ENCODE assay signal across 1 cellular context in the genomic region with DNA sequence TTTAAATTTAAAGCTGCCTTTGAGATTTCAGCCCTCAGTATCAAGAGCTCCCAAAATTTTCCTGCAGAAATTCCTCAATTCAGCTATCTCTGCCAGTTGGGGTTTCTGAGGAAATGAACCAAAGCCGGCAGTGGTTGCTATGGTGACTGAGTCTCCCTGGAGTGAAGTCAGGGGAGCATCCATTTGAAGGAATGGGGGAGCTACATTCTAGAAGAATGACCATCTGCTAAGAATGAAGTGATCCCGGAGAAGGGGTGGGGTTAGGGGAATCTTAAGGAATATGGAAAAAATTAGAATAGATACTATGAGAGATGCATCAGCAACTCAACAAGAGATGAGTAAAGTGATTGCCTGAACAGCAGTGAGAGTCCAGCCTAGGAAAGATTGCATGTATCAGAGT.
TF ChIP-seq lines count a peak whose summit lies in the region.

No MANE protein-coding gene starts in this region.

TF ChIP-seq in K562, 482 proteins besides CTCF, POLR2A, EP300 and RAD21:
- TF ChIP-seq, protein P1, sequence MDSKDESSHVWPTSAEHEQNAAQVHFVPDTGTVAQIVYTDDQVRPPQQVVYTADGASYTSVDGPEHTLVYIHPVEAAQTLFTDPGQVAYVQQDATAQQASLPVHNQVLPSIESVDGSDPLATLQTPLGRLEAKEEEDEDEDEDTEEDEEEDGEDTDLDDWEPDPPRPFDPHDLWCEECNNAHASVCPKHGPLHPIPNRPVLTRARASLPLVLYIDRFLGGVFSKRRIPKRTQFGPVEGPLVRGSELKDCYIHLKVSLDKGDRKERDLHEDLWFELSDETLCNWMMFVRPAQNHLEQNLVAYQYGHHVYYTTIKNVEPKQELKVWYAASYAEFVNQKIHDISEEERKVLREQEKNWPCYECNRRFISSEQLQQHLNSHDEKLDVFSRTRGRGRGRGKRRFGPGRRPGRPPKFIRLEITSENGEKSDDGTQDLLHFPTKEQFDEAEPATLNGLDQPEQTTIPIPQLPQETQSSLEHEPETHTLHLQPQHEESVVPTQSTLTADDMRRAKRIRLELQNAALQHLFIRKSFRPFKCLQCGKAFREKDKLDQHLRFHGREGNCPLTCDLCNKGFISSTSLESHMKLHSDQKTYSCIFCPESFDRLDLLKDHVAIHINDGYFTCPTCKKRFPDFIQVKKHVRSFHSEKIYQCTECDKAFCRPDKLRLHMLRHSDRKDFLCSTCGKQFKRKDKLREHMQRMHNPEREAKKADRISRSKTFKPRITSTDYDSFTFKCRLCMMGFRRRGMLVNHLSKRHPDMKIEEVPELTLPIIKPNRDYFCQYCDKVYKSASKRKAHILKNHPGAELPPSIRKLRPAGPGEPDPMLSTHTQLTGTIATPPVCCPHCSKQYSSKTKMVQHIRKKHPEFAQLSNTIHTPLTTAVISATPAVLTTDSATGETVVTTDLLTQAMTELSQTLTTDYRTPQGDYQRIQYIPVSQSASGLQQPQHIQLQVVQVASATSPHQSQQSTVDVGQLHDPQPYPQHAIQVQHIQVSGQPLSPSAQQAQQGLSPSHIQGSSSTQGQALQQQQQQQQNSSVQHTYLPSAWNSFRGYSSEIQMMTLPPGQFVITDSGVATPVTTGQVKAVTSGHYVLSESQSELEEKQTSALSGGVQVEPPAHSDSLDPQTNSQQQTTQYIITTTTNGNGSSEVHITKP (IDR thresholded peaks at IDR 0.05; ENCODE audit: partially characterized antibody), result peak; percentile 43
- TF ChIP-seq, protein P2, sequence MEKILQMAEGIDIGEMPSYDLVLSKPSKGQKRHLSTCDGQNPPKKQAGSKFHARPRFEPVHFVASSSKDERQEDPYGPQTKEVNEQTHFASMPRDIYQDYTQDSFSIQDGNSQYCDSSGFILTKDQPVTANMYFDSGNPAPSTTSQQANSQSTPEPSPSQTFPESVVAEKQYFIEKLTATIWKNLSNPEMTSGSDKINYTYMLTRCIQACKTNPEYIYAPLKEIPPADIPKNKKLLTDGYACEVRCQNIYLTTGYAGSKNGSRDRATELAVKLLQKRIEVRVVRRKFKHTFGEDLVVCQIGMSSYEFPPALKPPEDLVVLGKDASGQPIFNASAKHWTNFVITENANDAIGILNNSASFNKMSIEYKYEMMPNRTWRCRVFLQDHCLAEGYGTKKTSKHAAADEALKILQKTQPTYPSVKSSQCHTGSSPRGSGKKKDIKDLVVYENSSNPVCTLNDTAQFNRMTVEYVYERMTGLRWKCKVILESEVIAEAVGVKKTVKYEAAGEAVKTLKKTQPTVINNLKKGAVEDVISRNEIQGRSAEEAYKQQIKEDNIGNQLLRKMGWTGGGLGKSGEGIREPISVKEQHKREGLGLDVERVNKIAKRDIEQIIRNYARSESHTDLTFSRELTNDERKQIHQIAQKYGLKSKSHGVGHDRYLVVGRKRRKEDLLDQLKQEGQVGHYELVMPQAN (IDR thresholded peaks at IDR 0.05; ENCODE audit: borderline replicate concordance), result no peak
- TF ChIP-seq RFX1 (IDR thresholded peaks at IDR 0.05) (peak; percentile 73), TEAD1 (CRISPR knock-in tag; IDR thresholded peaks at IDR 0.05) (no peak)
